In the genomic region with DNA sequence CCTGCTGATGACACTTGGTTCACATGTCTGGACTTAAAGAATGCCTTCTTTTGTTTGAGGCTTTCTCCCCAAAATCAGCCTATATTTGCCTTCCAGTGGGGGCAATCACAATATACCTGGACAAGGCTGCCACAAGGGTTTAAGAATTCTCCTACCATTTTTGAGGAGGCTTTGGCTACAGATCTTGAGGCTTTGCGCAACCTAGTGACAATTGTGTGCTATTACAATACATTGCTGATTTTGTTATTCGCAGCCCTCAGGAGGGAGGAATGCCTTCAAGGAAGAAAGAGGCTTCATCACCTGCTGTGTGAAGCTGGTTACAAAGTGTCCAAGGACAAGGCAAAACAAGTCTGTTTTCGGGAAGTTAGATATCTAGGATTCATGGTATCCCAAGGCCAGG, we compare ENCODE assay signal across 19 cellular contexts. TPM values are rescaled to one million over a fixed set of nuclear protein-coding genes. Genes with fewer than 3 reads are reported as not detected.
DNase-seq lines count a peak whose midpoint lies in the region; ATAC-seq and TF ChIP-seq lines count a peak whose summit lies in the region.
"Had no signal": no experiment of that assay in that cellular context is flagged by ENCODE, and none has a peak within 500 bp of the region (broad histone marks: within the 10 kb centered on the region; RNA-seq: fewer than 3 reads in every experiment).

No MANE protein-coding gene starts in this region.

- intact Hi-C loops in OCI-LY7 (cut with micrococcal nuclease; ENCODE audit: unreplicated experiment): no loop called here

- H3K4me3 ChIP-seq in DND-41 (ENCODE audit: low read depth in 1 of 2, low read length in 2 of 2) (no peak overlapping the region), KMS-11 (IDR thresholded peaks at IDR 0.05; ENCODE audit: insufficient read depth, low read depth, low read length) (no peak overlapping the region), OCI-LY7 (ENCODE audit: low read depth, low read length, poor library complexity, severe bottlenecking) (no peak overlapping the region)
- H3K4me3 ChIP-seq: SK-N-MC had no signal

- CTCF ChIA-PET in OCI-LY7 (lab: Charles Lee; ENCODE audit: unreplicated experiment): no interaction called here
- CTCF ChIA-PET in activated CD8-positive, alpha-beta memory T cell treated with anti-CD3 and anti-CD28 coated beads, Interleukin-2, amount 10 ng/mL, durations not matched to agents 7 days and 5 days (lab: Charles Lee): no interaction called here

- no peaks in the 10 kb centered on the region for H3K27me3 Mint-ChIP-seq in activated CD8-positive, alpha-beta memory T cell treated with anti-CD3 and anti-CD28 coated beads, Interleukin-2, amount 10 ng/mL, durations not matched to agents 7 days and 5 days

- no peak overlapping the region for H3K4me3 Mint-ChIP-seq in activated CD8-positive, alpha-beta memory T cell treated with anti-CD3 and anti-CD28 coated beads, Interleukin-2, amount 10 ng/mL, durations not matched to agents 7 days and 5 days

- ATAC-seq in DND-41 (ENCODE audit: insufficient read depth, low read depth) (no peak), HG03469 (IDR thresholded peaks at IDR 0.05; ENCODE audit: unreplicated experiment) (no peak)
- ATAC-seq in activated CD8-positive, alpha-beta memory T cell treated with anti-CD3 and anti-CD28 coated beads, Interleukin-2, amount 10 ng/mL, durations not matched to agents 7 days and 5 days: no peak

- no peak overlapping the region for H3K9ac ChIP-seq in DND-41 (ENCODE audit: low read depth, low read length)
- no peak overlapping the region for H3K9ac ChIP-seq in KMS-11

- TF ChIP-seq CTCF in 22Rv1 (IDR thresholded peaks at IDR 0.05) (peak; percentile 53), DND-41 (IDR thresholded peaks at IDR 0.05; ENCODE audit: borderline replicate concordance, extremely low read depth, low read length, poor library complexity, severe bottlenecking) (peak; percentile 11), KMS-11 (conservative IDR thresholded peaks at IDR 0.05; ENCODE audit: low read depth, low read length) (0 out of 2 replicates have a peak, but pooled peaks have one; percentile 21), OCI-LY7 (conservative IDR thresholded peaks at IDR 0.05; ENCODE audit: low read length) (peak; percentile 37; the same call in 1 of the 2 replicates)

- no peak overlapping the region for H2AFZ ChIP-seq in DND-41 (ENCODE audit: low read depth, low read length)
- H2AFZ ChIP-seq in KMS-11 (ENCODE audit: low read depth): no peak overlapping the region
- H2AFZ ChIP-seq in OCI-LY7 (ENCODE audit: low read length): no peak overlapping the region

- peaks cover 17% of the 10 kb centered on the region for H3K9me3 Mint-ChIP-seq in activated CD8-positive, alpha-beta memory T cell treated with anti-CD3 and anti-CD28 coated beads, Interleukin-2, amount 10 ng/mL, durations not matched to agents 7 days and 5 days (ENCODE audit: low read depth)

- H3K27ac Mint-ChIP-seq in activated CD8-positive, alpha-beta memory T cell treated with anti-CD3 and anti-CD28 coated beads, Interleukin-2, amount 10 ng/mL, durations not matched to agents 7 days and 5 days: no peak overlapping the region

- POLR2A ChIA-PET in OCI-LY7 (lab: Charles Lee): no interaction called here

- no peaks in the 10 kb centered on the region for H3K4me1 ChIP-seq in DND-41 (ENCODE audit: insufficient read depth, low read length)
- H3K4me1 ChIP-seq in KMS-11 (ENCODE audit: low read depth, poor library complexity, severe bottlenecking): no peaks in the 10 kb centered on the region
- H3K4me1 ChIP-seq in OCI-LY7 (ENCODE audit: insufficient read depth, low read length, poor library complexity, severe bottlenecking): no peaks in the 10 kb centered on the region
- H3K4me1 ChIP-seq: BE2C had no signal

- no peaks in the 10 kb centered on the region for H3K27me3 ChIP-seq in DND-41 (ENCODE audit: insufficient read depth, low read length, poor library complexity)
- H3K27me3 ChIP-seq in KMS-11 (ENCODE audit: insufficient read depth, low read depth): no peaks in the 10 kb centered on the region
- H3K27me3 ChIP-seq: BE2C had no signal

- H3K36me3 ChIP-seq in DND-41 (ENCODE audit: insufficient read depth, low read length): no peaks in the 10 kb centered on the region
- H3K36me3 ChIP-seq in KMS-11 (ENCODE audit: insufficient read depth): no peaks in the 10 kb centered on the region
- no peaks in the 10 kb centered on the region for H3K36me3 ChIP-seq in OCI-LY7 (ENCODE audit: insufficient read depth, low read length)
- H3K36me3 ChIP-seq: BE2C had no signal

- peaks cover 4% of the 10 kb centered on the region for H3K9me3 ChIP-seq in DND-41 (ENCODE audit: insufficient read depth, low read length, severe bottlenecking)
- H3K9me3 ChIP-seq in OCI-LY7 (ENCODE audit: low read length): 0 out of 2 replicates have a peak, but pooled peaks cover 5% of the 10 kb centered on the region
- H3K9me3 ChIP-seq: BE2C had no signal

- BruUV-seq in OCI-LY7 (replicated peaks; lab: Mats Ljungman, UMichigan): no TSS peak

- H3K4me1 Mint-ChIP-seq in activated CD8-positive, alpha-beta memory T cell treated with anti-CD3 and anti-CD28 coated beads, Interleukin-2, amount 10 ng/mL, durations not matched to agents 7 days and 5 days: no peaks in the 10 kb centered on the region

- H3K4me2 ChIP-seq in DND-41 (ENCODE audit: insufficient read depth, low read length) (no peak overlapping the region), KMS-11 (no peak overlapping the region), OCI-LY7 (ENCODE audit: low read length) (no peak overlapping the region)

- DNase-seq in DND-41 (no peak), OCI-LY7 (ENCODE audit: low spot score) (no peak), putamen (ENCODE audit: low spot score) (no peak), NCI-H128 (lab: John Stamatoyannopoulos, UW; ENCODE audit: unreplicated experiment) (no peak)
- DNase-seq in activated CD8-positive, alpha-beta memory T cell treated with anti-CD3 and anti-CD28 coated beads, Interleukin-2, amount 10 ng/mL, durations not matched to agents 7 days and 5 days: no peak
- DNase-seq: BE2C, DMS153, GDM1, KG1, NCI-H1436 treated with DMSO at 0.1 percent for 48 hours, NCI-H2081 treated with DMSO at 0.1 percent for 48 hours, NCI-H446, NCI-H774, T-helper 1 cell had no signal

- H3K27ac ChIP-seq in 22Rv1 (no peak overlapping the region), DND-41 (ENCODE audit: low read length) (no peak overlapping the region), KMS-11 (no peak overlapping the region), OCI-LY7 (ENCODE audit: low read depth, low read length, poor library complexity, severe bottlenecking) (no peak overlapping the region)
- H3K27ac ChIP-seq: HL-60, SK-N-MC had no signal

- no peaks in the 10 kb centered on the region for H4K20me1 ChIP-seq in DND-41 (ENCODE audit: insufficient read depth, low read length)
- no peaks in the 10 kb centered on the region for H4K20me1 ChIP-seq in KMS-11 (ENCODE audit: insufficient read depth)
- H4K20me1 ChIP-seq in OCI-LY7 (ENCODE audit: insufficient read depth, low read length): no peaks in the 10 kb centered on the region

- H3K79me2 ChIP-seq in DND-41 (ENCODE audit: insufficient read depth, low read length) (no peaks in the 10 kb centered on the region), KMS-11 (ENCODE audit: insufficient read depth, low read depth) (no peaks in the 10 kb centered on the region), OCI-LY7 (ENCODE audit: insufficient read depth, low read depth, low read length) (no peaks in the 10 kb centered on the region)

- no peaks in the 10 kb centered on the region for H3K36me3 Mint-ChIP-seq in activated CD8-positive, alpha-beta memory T cell treated with anti-CD3 and anti-CD28 coated beads, Interleukin-2, amount 10 ng/mL, durations not matched to agents 7 days and 5 days

- H3K9me2 ChIP-seq in OCI-LY7 (ENCODE audit: insufficient read depth, low read length): no peaks in the 10 kb centered on the region

RNA-seq across cellular contexts. Expression of gene OR4C15, which starts 50.8 kb away (rescaled TPM):
- not detected in 2 replicates for total RNA-seq in OCI-LY7 (2014; rRNA removed; shearing (Covaris generic))
- not detected in 2 replicates for total RNA-seq in OCI-LY7 (2022)
- not detected for total RNA-seq in activated CD8-positive, alpha-beta memory T cell treated with anti-CD3 and anti-CD28 coated beads, Interleukin-2, amount 10 ng/mL, durations not matched to agents 7 days and 5 days
